19 cellular contexts compared by ENCODE assay signal in the genomic region with DNA sequence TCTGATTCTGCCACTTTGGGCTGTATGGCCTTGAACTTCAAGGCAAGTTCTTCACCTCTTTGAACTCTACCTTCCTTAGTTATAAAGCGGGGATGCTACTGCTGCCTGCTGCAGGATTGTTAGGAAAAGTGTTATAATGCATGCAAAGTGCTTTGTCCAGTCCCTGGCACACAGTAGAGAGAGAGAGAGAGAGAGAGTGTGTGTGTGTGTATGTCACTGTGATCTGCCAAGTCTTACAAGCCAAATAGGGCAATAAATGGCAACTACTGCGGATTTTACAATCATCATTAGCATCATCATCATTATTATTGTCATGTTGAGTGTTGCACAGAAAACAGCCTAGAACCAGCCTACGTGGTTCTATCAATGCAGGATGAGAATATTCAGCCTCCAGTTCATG.
DNase-seq lines count a peak whose midpoint lies in the region; ATAC-seq lines count a peak whose summit lies in the region.
"Had no signal": no experiment of that assay in that cellular context is flagged by ENCODE, and none has a peak within 500 bp of the region (broad histone marks: within the 10 kb centered on the region; RNA-seq: fewer than 3 reads in every experiment).

No MANE protein-coding gene starts in this region.

- no peak for ATAC-seq in activated CD4-positive, CD25-positive, alpha-beta regulatory T cell treated with anti-CD3 and anti-CD28 coated beads, Interleukin-2, amount 50 U/mL, for 24 hours
- ATAC-seq in GM18517 (IDR thresholded peaks at IDR 0.05; ENCODE audit: unreplicated experiment): no peak
- ATAC-seq: CD8-positive, alpha-beta T cell; HCT116 had no signal

- peak overlapping the region; percentile 78 for H3K27ac ChIP-seq in angular gyrus (ENCODE audit: low read depth, low read length)
- H3K27ac ChIP-seq: BLaER1, C4-2B had no signal

- H3K4me3 ChIP-seq in H7 (ENCODE audit: insufficient read depth, low read depth, low read length): no peak overlapping the region
- H3K4me3 ChIP-seq: BLaER1 had no signal

- no peaks in the 10 kb centered on the region; the same call in none of the 2 replicates for H3K27me3 ChIP-seq in H7 (ENCODE audit: control insufficient read depth, insufficient read depth, low read length)
- H3K27me3 ChIP-seq: BLaER1 had no signal

- peak; percentile 57 for DNase-seq in globus pallidus (ENCODE audit: low spot score)
- DNase-seq in medulla oblongata (ENCODE audit: extremely low spot score): peak; percentile 23
- DNase-seq in superior temporal gyrus (ENCODE audit: extremely low spot score): peak; percentile 38
- no peak for DNase-seq in H7
- no peak for DNase-seq in activated CD4-positive, alpha-beta T cell treated with anti-CD3 and anti-CD28 coated beads, Interleukin-2, amount 50 U/mL, for 4 hours
- DNase-seq: CD4-positive, CD25-positive, alpha-beta regulatory T cell; CD8-positive, alpha-beta T cell; DMS 273 treated with DMSO at 0.1 percent for 48 hours; DMS79; EL; GF-D8; GOT3; H9 had no signal

- no peaks in the 10 kb centered on the region for H3K36me3 ChIP-seq in H7 (replicated peaks; ENCODE audit: control insufficient read depth, insufficient read depth, low read length)

Comparison
In these comparisons a context has a peak if more than half of its experiments do, and no peak if none do; other contexts are left out.
1. DNase-seq: peak in globus pallidus (single experiment), medulla oblongata (single experiment) and superior temporal gyrus (single experiment); none in H7 (single experiment) and activated CD4-positive, alpha-beta T cell treated with anti-CD3 and anti-CD28 coated beads, Interleukin-2, amount 50 U/mL, for 4 hours (0 of 2).